1 cellular context compared by ENCODE assay signal in genomic region chr11:60477035-60477445, GRCh38.
TF ChIP-seq lines count a peak whose summit lies in the region.

No MANE protein-coding gene starts in this region.

TF ChIP-seq in GM12878, 131 proteins besides CTCF, POLR2A, EP300 and RAD21 (continued from another document and continues in another):
- TF ChIP-seq CHD2 (IDR thresholded peaks at IDR 0.05; ENCODE audit: borderline replicate concordance, low read depth, low read length) (no peak), YBX1 (IDR thresholded peaks at IDR 0.05) (no peak), ZNF207 (IDR thresholded peaks at IDR 0.05; ENCODE audit: borderline replicate concordance) (no peak), CHD1 (IDR thresholded peaks at IDR 0.05; ENCODE audit: low read depth, low read length) (no peak), CBX3 (IDR thresholded peaks at IDR 0.05; ENCODE audit: borderline replicate concordance, low read depth) (no peak), SREBF2 (IDR thresholded peaks at IDR 0.05; ENCODE audit: low read length) (no peak), NR2F1 (conservative IDR thresholded peaks at IDR 0.05) (no peak), ZNF384 (IDR thresholded peaks at IDR 0.05; ENCODE audit: borderline replicate concordance, low read depth, low read length) (no peak), RAD51 (IDR thresholded peaks at IDR 0.05) (no peak), EGR1 (IDR thresholded peaks at IDR 0.05; ENCODE audit: borderline replicate concordance in 1 of 2, low read depth in 2 of 2, low read length in 2 of 2) (no peak), FOS (IDR thresholded peaks at IDR 0.05; ENCODE audit: borderline replicate concordance, extremely low read depth, insufficient read length) (no peak), ZZZ3 (IDR thresholded peaks at IDR 0.05; ENCODE audit: control insufficient read depth, insufficient read length, low read depth) (no peak), CREB1 (IDR thresholded peaks at IDR 0.05; ENCODE audit: low read depth) (peak; percentile 70; the same call in 1 of the 2 replicates), FOXM1 (IDR thresholded peaks at IDR 0.05; ENCODE audit: low read depth, low read length) (peak; percentile 83), CUX1 (IDR thresholded peaks at IDR 0.05; ENCODE audit: insufficient replicate concordance, low read depth, low read length) (no peak), NFIC (IDR thresholded peaks at IDR 0.05; ENCODE audit: low read depth, low read length) (peak; percentile 73), ZBED1 (IDR thresholded peaks at IDR 0.05; ENCODE audit: borderline replicate concordance) (no peak), MTA3 (IDR thresholded peaks at IDR 0.05; ENCODE audit: borderline replicate concordance, low read length) (no peak), ASH2L (IDR thresholded peaks at IDR 0.05; ENCODE audit: borderline replicate concordance, low read depth) (no peak), ZSCAN29 (IDR thresholded peaks at IDR 0.05) (no peak), RFX5 (IDR thresholded peaks at IDR 0.05; ENCODE audit: low read depth, low read length) (no peak), EED (IDR thresholded peaks at IDR 0.05; ENCODE audit: low read depth) (peak; percentile 49; the same call in 1 of the 2 replicates), HCFC1 (IDR thresholded peaks at IDR 0.05; ENCODE audit: low read length) (no peak), BRCA1 (IDR thresholded peaks at IDR 0.05; ENCODE audit: low read depth, low read length) (no peak), SUZ12 (IDR thresholded peaks at IDR 0.05; ENCODE audit: unreplicated experiment) (no peak), POLR2AphosphoS2 (IDR thresholded peaks at IDR 0.05; ENCODE audit: low read depth, low read length) (no peak), HDAC2 (IDR thresholded peaks at IDR 0.05) (no peak), USF2 (IDR thresholded peaks at IDR 0.05; ENCODE audit: borderline replicate concordance, low read depth, low read length) (no peak), NFXL1 (IDR thresholded peaks at IDR 0.05; ENCODE audit: borderline replicate concordance) (no peak), BHLHE40 (IDR thresholded peaks at IDR 0.05; ENCODE audit: borderline replicate concordance in 1 of 2, low read depth in 2 of 2, low read length in 1 of 2) (peak; percentile 44 to 76), JUNB (IDR thresholded peaks at IDR 0.05) (0 out of 2 replicates have a peak, but pooled peaks have one; percentile 51), SIX5 (IDR thresholded peaks at IDR 0.05; ENCODE audit: low read depth, low read length, severe bottlenecking) (no peak), SKIL (IDR thresholded peaks at IDR 0.05; ENCODE audit: low read depth, poor library complexity, severe bottlenecking) (no peak), SPI1 (IDR thresholded peaks at IDR 0.05; ENCODE audit: borderline replicate concordance, insufficient read depth, low read depth, low read length) (peak; percentile 81; the same call in 1 of the 2 replicates), GABPA (IDR thresholded peaks at IDR 0.05; ENCODE audit: low read depth) (peak; percentile 64; the same call in 1 of the 2 replicates), ZNF592 (IDR thresholded peaks at IDR 0.05) (no peak), NR2C1 (IDR thresholded peaks at IDR 0.05) (no peak), ATF7 (IDR thresholded peaks at IDR 0.05; ENCODE audit: low read depth) (no peak), SRF (IDR thresholded peaks at IDR 0.05; ENCODE audit: low read depth in 2 of 2, low read length in 2 of 2) (no peak), CREM (IDR thresholded peaks at IDR 0.05; ENCODE audit: low read depth) (peak; percentile 61), PAX8 (IDR thresholded peaks at IDR 0.05) (no peak)
- TF ChIP-seq, protein P1, sequence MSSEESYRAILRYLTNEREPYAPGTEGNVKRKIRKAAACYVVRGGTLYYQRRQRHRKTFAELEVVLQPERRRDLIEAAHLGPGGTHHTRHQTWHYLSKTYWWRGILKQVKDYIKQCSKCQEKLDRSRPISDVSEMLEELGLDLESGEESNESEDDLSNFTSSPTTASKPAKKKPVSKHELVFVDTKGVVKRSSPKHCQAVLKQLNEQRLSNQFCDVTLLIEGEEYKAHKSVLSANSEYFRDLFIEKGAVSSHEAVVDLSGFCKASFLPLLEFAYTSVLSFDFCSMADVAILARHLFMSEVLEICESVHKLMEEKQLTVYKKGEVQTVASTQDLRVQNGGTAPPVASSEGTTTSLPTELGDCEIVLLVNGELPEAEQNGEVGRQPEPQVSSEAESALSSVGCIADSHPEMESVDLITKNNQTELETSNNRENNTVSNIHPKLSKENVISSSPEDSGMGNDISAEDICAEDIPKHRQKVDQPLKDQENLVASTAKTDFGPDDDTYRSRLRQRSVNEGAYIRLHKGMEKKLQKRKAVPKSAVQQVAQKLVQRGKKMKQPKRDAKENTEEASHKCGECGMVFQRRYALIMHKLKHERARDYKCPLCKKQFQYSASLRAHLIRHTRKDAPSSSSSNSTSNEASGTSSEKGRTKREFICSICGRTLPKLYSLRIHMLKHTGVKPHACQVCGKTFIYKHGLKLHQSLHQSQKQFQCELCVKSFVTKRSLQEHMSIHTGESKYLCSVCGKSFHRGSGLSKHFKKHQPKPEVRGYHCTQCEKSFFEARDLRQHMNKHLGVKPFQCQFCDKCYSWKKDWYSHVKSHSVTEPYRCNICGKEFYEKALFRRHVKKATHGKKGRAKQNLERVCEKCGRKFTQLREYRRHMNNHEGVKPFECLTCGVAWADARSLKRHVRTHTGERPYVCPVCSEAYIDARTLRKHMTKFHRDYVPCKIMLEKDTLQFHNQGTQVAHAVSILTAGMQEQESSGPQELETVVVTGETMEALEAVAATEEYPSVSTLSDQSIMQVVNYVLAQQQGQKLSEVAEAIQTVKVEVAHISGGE (CRISPR knock-in tag; IDR thresholded peaks at IDR 0.05): no peak
- TF ChIP-seq, protein P2, sequence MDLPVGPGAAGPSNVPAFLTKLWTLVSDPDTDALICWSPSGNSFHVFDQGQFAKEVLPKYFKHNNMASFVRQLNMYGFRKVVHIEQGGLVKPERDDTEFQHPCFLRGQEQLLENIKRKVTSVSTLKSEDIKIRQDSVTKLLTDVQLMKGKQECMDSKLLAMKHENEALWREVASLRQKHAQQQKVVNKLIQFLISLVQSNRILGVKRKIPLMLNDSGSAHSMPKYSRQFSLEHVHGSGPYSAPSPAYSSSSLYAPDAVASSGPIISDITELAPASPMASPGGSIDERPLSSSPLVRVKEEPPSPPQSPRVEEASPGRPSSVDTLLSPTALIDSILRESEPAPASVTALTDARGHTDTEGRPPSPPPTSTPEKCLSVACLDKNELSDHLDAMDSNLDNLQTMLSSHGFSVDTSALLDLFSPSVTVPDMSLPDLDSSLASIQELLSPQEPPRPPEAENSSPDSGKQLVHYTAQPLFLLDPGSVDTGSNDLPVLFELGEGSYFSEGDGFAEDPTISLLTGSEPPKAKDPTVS (IDR thresholded peaks at IDR 0.05; ENCODE audit: low read depth, low read length): no peak
- TF ChIP-seq, protein P3, sequence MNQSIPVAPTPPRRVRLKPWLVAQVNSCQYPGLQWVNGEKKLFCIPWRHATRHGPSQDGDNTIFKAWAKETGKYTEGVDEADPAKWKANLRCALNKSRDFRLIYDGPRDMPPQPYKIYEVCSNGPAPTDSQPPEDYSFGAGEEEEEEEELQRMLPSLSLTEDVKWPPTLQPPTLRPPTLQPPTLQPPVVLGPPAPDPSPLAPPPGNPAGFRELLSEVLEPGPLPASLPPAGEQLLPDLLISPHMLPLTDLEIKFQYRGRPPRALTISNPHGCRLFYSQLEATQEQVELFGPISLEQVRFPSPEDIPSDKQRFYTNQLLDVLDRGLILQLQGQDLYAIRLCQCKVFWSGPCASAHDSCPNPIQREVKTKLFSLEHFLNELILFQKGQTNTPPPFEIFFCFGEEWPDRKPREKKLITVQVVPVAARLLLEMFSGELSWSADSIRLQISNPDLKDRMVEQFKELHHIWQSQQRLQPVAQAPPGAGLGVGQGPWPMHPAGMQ (IDR thresholded peaks at IDR 0.05; ENCODE audit: borderline replicate concordance): no peak
- TF ChIP-seq, protein P4, sequence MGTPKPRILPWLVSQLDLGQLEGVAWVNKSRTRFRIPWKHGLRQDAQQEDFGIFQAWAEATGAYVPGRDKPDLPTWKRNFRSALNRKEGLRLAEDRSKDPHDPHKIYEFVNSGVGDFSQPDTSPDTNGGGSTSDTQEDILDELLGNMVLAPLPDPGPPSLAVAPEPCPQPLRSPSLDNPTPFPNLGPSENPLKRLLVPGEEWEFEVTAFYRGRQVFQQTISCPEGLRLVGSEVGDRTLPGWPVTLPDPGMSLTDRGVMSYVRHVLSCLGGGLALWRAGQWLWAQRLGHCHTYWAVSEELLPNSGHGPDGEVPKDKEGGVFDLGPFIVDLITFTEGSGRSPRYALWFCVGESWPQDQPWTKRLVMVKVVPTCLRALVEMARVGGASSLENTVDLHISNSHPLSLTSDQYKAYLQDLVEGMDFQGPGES (IDR thresholded peaks at IDR 0.05): no peak
